In the genomic region with DNA sequence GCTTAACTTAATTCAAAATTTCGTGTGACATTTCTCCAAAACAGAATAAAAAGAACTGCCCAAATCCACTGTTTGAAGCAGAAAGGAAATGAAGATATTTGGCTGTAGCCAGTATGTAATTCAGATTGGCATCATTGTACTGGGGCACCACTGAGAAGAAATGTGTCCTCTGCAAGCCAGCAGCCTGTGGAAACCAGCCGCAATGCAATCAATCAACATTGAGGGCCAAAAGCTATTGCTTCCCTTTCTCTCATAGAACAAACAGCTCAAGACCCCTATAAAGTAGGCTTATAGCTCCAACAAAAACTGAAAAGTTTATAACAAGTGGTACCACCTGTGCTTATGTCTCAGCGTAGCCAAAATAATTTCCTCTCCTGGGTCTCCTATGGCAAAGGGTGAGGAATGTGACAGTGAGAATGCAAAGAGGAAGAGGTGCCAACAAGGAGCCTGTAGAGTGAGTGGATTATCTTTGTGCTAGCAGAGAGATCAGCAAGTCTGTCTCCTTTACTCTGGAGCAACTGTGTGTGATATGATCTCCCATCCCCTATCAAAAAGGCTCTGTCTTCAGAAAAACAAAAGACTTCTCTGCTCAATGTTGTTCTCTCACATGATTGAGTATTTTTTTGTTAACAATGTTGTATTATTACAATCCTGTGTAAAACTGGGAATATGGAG, we compare ENCODE assay signal across 22 cellular contexts.
"Had no signal": no experiment of that assay in that cellular context is flagged by ENCODE, and none has a peak within 500 bp of the region (broad histone marks: within the 10 kb centered on the region; RNA-seq: fewer than 3 reads in every experiment).

No MANE protein-coding gene starts in this region.

- H3K4me1 Mint-ChIP-seq: central memory CD8-positive, alpha-beta T cell; natural killer cell; stimulated activated naive CD8-positive, alpha-beta T cell treated with anti-CD3 and anti-CD28 coated beads, Interleukin-15, amount 100 ng/mL, for 72 hours; T-helper 17 cell had no signal

- H3K9me3 ChIP-seq: adrenal gland, body of pancreas, heart left ventricle, tibial artery, uterus had no signal

- H3K4me1 ChIP-seq: adrenal gland, body of pancreas, uterus had no signal

- H3K4me3 ChIP-seq: adrenal gland, body of pancreas, heart left ventricle, tibial artery, uterus had no signal

- H3K36me3 ChIP-seq: adrenal gland, heart left ventricle, tibial artery, uterus had no signal

- H3K4me3 Mint-ChIP-seq: activated CD8-positive, alpha-beta T cell treated with anti-CD3 and anti-CD28 coated beads for 36 hours; activated T-cell treated with anti-CD3 and anti-CD28 coated beads, Interleukin-2, amount 50 U/mL, for 4 hours; central memory CD8-positive, alpha-beta T cell; dendritic cell treated with granulocyte-macrophage colony-stimulating factor and Interleukin-4, amounts not matched to agents 40 ng/mL and 50 ng/mL, for 4 days; effector memory CD8-positive, alpha-beta T cell; natural killer cell; stimulated activated naive CD8-positive, alpha-beta T cell treated with anti-CD3 and anti-CD28 coated beads, Interleukin-15, amount 100 ng/mL, for 72 hours; T-helper 17 cell; WTC11 had no signal

- H3K27ac ChIP-seq: adrenal gland, body of pancreas, epithelial cell of prostate, tibial artery, uterus had no signal

- H3K27me3 ChIP-seq: adrenal gland, body of pancreas, heart left ventricle, tibial artery, uterus had no signal

- H3K9me3 Mint-ChIP-seq: activated CD8-positive, alpha-beta T cell treated with anti-CD3 and anti-CD28 coated beads for 36 hours; activated T-cell treated with anti-CD3 and anti-CD28 coated beads, Interleukin-2, amount 50 U/mL, for 4 hours; dendritic cell treated with granulocyte-macrophage colony-stimulating factor and Interleukin-4, amounts not matched to agents 40 ng/mL and 50 ng/mL, for 4 days; stimulated activated naive CD8-positive, alpha-beta T cell treated with anti-CD3 and anti-CD28 coated beads, Interleukin-15, amount 100 ng/mL, for 72 hours; WTC11 had no signal

- H3K27ac Mint-ChIP-seq: activated CD8-positive, alpha-beta T cell treated with anti-CD3 and anti-CD28 coated beads for 36 hours; dendritic cell treated with granulocyte-macrophage colony-stimulating factor and Interleukin-4, amounts not matched to agents 40 ng/mL and 50 ng/mL, for 4 days; effector memory CD8-positive, alpha-beta T cell; natural killer cell; stimulated activated naive CD8-positive, alpha-beta T cell treated with anti-CD3 and anti-CD28 coated beads, Interleukin-15, amount 100 ng/mL, for 72 hours; T-helper 17 cell; WTC11 had no signal

- H3K27me3 Mint-ChIP-seq: central memory CD8-positive, alpha-beta T cell; dendritic cell treated with granulocyte-macrophage colony-stimulating factor and Interleukin-4, amounts not matched to agents 40 ng/mL and 50 ng/mL, for 4 days had no signal

- DNase-seq: activated CD4-positive, alpha-beta T cell treated with anti-CD3 and anti-CD28 coated beads for 4 hours; activated CD8-positive, alpha-beta T cell treated with anti-CD3 and anti-CD28 coated beads for 36 hours; activated effector memory CD4-positive, alpha-beta T cell treated with Interleukin-2 at 50 U/mL for 16 hours; activated naive CD4-positive, alpha-beta T cell treated with anti-CD3 and anti-CD28 coated beads, Interleukin-2, amount 50 U/mL, for 16 hours; activated T-cell treated with anti-CD3 and anti-CD28 coated beads, Interleukin-2, amount 50 U/mL, for 4 hours; adrenal gland; body of pancreas; effector memory CD8-positive, alpha-beta T cell; foreskin melanocyte; heart left ventricle; left colon; natural killer cell; occipital lobe; stimulated activated CD4-positive, alpha-beta T cell treated with anti-CD3 and anti-CD28 coated beads, Interleukin-1b, Interleukin-23, amount 100 ng/mL, for 48 hours; stimulated activated naive CD8-positive, alpha-beta T cell treated with anti-CD3 and anti-CD28 coated beads, Interleukin-15, amount 100 ng/mL, for 72 hours; T-helper 17 cell; tibial artery; uterus had no signal

- H3K36me3 Mint-ChIP-seq: natural killer cell, WTC11 had no signal
